ENCODE assay signal across 6 cellular contexts in genomic region chr4:67412153-67412712, GRCh38.
DNase-seq lines count a peak whose midpoint lies in the region; ATAC-seq, FAIRE-seq and TF ChIP-seq lines count a peak whose summit lies in the region.
"Not testable (repeated sequence)": the region's sequence is repeated elsewhere in the genome, so short reads cannot be mapped to it uniquely, and the experiment has no call there.

No MANE protein-coding gene starts in this region.

- H3K36me3 ChIP-seq in K562 (ENCODE audit: control insufficient read depth, insufficient read depth, low read length); hepatocyte (replicated peaks; ENCODE audit: insufficient read depth, low read depth); HepG2 (replicated peaks in 1 of 2; ENCODE audit: control insufficient read depth in 1 of 2, insufficient read depth in 2 of 2, low read length in 2 of 2); transverse colon: not testable (repeated sequence)

- not testable (repeated sequence) for H3K27me3 ChIP-seq in K562 (ENCODE audit: control insufficient read depth in 2 of 2, insufficient read depth in 2 of 2, low read length in 2 of 2); hepatocyte; HepG2 (ENCODE audit: control insufficient read depth in 1 of 2, insufficient read depth in 2 of 2, low read length in 2 of 2); transverse colon

- CTCF ChIA-PET in K562 (lab: Yijun Ruan, JAX; ENCODE audit: low intra/inter-chr PET ratio); HepG2 (lab: Yijun Ruan, JAX; ENCODE audit: low intra/inter-chr PET ratio, low total read pairs): not testable (repeated sequence)

- not testable (repeated sequence) for TF ChIP-seq POLR2A in K562 (conservative IDR thresholded peaks at IDR 0.05); HepG2 (IDR thresholded peaks at IDR 0.05; ENCODE audit: insufficient read depth in 1 of 2, low read depth in 2 of 2, low read length in 2 of 2); transverse colon (IDR thresholded peaks at IDR 0.05)

- TF ChIP-seq CTCF in K562 (IDR thresholded peaks at IDR 0.05 in 2 of 3, conservative IDR thresholded peaks at IDR 0.05 in 1 of 3; ENCODE audit: insufficient read depth in 2 of 3, low read depth in 1 of 3, low read length in 3 of 3); hepatocyte (IDR thresholded peaks at IDR 0.05; ENCODE audit: poor library complexity); HepG2 (CRISPR knock-in tag; IDR thresholded peaks at IDR 0.05); transverse colon (IDR thresholded peaks at IDR 0.05): not testable (repeated sequence)

- H3K4me2 ChIP-seq in K562 (ENCODE audit: insufficient read depth, low read length); hepatocyte: not testable (repeated sequence)
- H3K4me2 ChIP-seq in HepG2 (ENCODE audit: low read depth, low read length), result peak overlapping the region; percentile 50

- not testable (repeated sequence) for TF ChIP-seq EP300 in K562 (IDR thresholded peaks at IDR 0.05; ENCODE audit: low read length); HepG2 (IDR thresholded peaks at IDR 0.05; ENCODE audit: low read depth in 2 of 2, low read length in 2 of 2); HepG2 (CRISPR knock-in tag; IDR thresholded peaks at IDR 0.05; ENCODE audit: borderline replicate concordance); transverse colon (IDR thresholded peaks at IDR 0.05; ENCODE audit: low read depth)

- not testable (repeated sequence) for TF ChIP-seq RAD21 in K562 (CRISPR knock-in tag; conservative IDR thresholded peaks at IDR 0.05 in 1 of 2, IDR thresholded peaks at IDR 0.05 in 1 of 2); HepG2 (CRISPR knock-in tag; IDR thresholded peaks at IDR 0.05)

- POLR2A ChIA-PET in K562 (lab: Yijun Ruan, JAX), result interaction anchor here (0.7 kb wide), 1 partner anchor 8 kb away, joined by 4 read pairs; no protein-coding TSS in a partner anchor
- POLR2A ChIA-PET in HepG2 (lab: Yijun Ruan, JAX), result not testable (repeated sequence)

- H3K9me2 ChIP-seq in hepatocyte (replicated peaks; ENCODE audit: insufficient read depth), result not testable (repeated sequence)

- H2AFZ ChIP-seq in K562 (ENCODE audit: low read depth, low read length) (peak overlapping the region; percentile 40; the same call in 1 of the 2 replicates), hepatocyte (peak overlapping the region; percentile 28)
- not testable (repeated sequence) for H2AFZ ChIP-seq in HepG2 (ENCODE audit: low read length)

- in situ Hi-C loops in K562 (cut with MboI); HepG2 (cut with HindIII; ENCODE audit: extremely low pct_ligation_motif_present, low pct_unique_long_range_greater_than_20kb); transverse colon (cut with MboI; ENCODE audit: low pct_ligation_motif_present in 1 of 4, low pct_unique_long_range_greater_than_20kb in 1 of 4, low sequenced_read_pairs in 3 of 4): not testable (repeated sequence)

- not testable (repeated sequence) for H3K4me1 ChIP-seq in K562 (replicated peaks in 1 of 2; ENCODE audit: control insufficient read depth in 2 of 2, insufficient read depth in 2 of 2, low read length in 2 of 2); hepatocyte (ENCODE audit: insufficient read depth); transverse colon
- H3K4me1 ChIP-seq in HepG2 (ENCODE audit: insufficient read depth, low read length), result peaks cover 14% of the 10 kb centered on the region

- not testable (repeated sequence) for H3K79me2 ChIP-seq in K562 (ENCODE audit: control insufficient read depth, insufficient read depth, low read length); hepatocyte; HepG2 (ENCODE audit: insufficient read depth, low read length)

- DNase-seq in HT-29 (ENCODE audit: low spot score) (peak; percentile 54), hepatocyte (ENCODE audit: low spot score) (peak; percentile 21), HepG2 (ENCODE audit: low spot score) (peak; percentile 24), mucosa of gallbladder (ENCODE audit: low spot score) (peak; percentile 23), transverse colon (peak; percentile 48)
- DNase-seq in K562 (ENCODE audit: extremely low read depth in 1 of 4, low spot score in 3 of 4), result not testable (repeated sequence)

- not testable (repeated sequence) for BruUV-seq in K562 (replicated peaks; lab: Mats Ljungman, UMichigan); HepG2 (replicated peaks; lab: Mats Ljungman, UMichigan)

- H3K9ac ChIP-seq in K562 (ENCODE audit: insufficient read depth in 1 of 2, low read depth in 2 of 2, low read length in 2 of 2); HepG2 (ENCODE audit: insufficient read depth, low read depth, low read length): not testable (repeated sequence)

- WGBS in K562 (ENCODE audit: insufficient coverage, low coverage, missing lambda C conversion rate), result 16% methylated on average over 12 of the region's 15 CpGs
- 77% methylated on average over 15 of the region's 15 CpGs for WGBS in hepatocyte (ENCODE audit: low lambda C conversion rate, missing lambda C conversion rate)
- 11% methylated on average over 5 of the region's 15 CpGs for WGBS in HepG2 (ENCODE audit: low lambda C conversion rate)
- 71% methylated on average over 15 of the region's 15 CpGs; no CpG with 5 or more reads in 1 of the 2 donors for WGBS in transverse colon (ENCODE audit: low coverage in 1 of 2), 2 donors

- not testable (repeated sequence) for FAIRE-seq in K562 (lab: Jason Lieb, UNC); HepG2 (lab: Jason Lieb, UNC)

- ATAC-seq in K562, result not testable (repeated sequence)
- peak; percentile 93 for ATAC-seq in HepG2

- intact Hi-C loops in K562 (cut with micrococcal nuclease); HepG2 (cut with micrococcal nuclease; ENCODE audit: unreplicated experiment); transverse colon (cut with DNase I; ENCODE audit: low total_unique reads): not testable (repeated sequence)

- not testable (repeated sequence) for H3K9me1 ChIP-seq in K562 (ENCODE audit: control insufficient read depth, insufficient read depth, low read length)

- not testable (repeated sequence) for H3K27ac ChIP-seq in K562 (ENCODE audit: extremely low read depth, low read depth, low read length); HepG2 (ENCODE audit: extremely low read length, insufficient read depth, low read length); transverse colon
- peak overlapping the region; percentile 55 for H3K27ac ChIP-seq in hepatocyte

- not testable (repeated sequence) for H4K20me1 ChIP-seq in K562 (replicated peaks; ENCODE audit: control insufficient read depth, insufficient read depth, low read length); hepatocyte (ENCODE audit: insufficient read depth, poor library complexity, severe bottlenecking); HepG2 (ENCODE audit: insufficient read depth, low read length)

- not testable (repeated sequence) for H3K9me3 ChIP-seq in K562 (replicated peaks; ENCODE audit: control insufficient read depth, insufficient read depth, low read depth, low read length); hepatocyte (ENCODE audit: low read depth); HepG2 (ENCODE audit: low read length); transverse colon

- not testable (repeated sequence) for H3K4me3 ChIP-seq in K562, hepatocyte, transverse colon
- H3K4me3 ChIP-seq in HepG2 (replicated peaks in 1 of 3; ENCODE audit: insufficient read depth in 1 of 3, low read depth in 2 of 3, low read length in 3 of 3), result peak overlapping the region in 2 of 3 experiments; percentile 29 to 42; a peak in 4 of 6 replicates

TF ChIP-seq in HepG2, 621 proteins besides CTCF, POLR2A, EP300 and RAD21 (continues in another document):
- TF ChIP-seq, protein P1, sequence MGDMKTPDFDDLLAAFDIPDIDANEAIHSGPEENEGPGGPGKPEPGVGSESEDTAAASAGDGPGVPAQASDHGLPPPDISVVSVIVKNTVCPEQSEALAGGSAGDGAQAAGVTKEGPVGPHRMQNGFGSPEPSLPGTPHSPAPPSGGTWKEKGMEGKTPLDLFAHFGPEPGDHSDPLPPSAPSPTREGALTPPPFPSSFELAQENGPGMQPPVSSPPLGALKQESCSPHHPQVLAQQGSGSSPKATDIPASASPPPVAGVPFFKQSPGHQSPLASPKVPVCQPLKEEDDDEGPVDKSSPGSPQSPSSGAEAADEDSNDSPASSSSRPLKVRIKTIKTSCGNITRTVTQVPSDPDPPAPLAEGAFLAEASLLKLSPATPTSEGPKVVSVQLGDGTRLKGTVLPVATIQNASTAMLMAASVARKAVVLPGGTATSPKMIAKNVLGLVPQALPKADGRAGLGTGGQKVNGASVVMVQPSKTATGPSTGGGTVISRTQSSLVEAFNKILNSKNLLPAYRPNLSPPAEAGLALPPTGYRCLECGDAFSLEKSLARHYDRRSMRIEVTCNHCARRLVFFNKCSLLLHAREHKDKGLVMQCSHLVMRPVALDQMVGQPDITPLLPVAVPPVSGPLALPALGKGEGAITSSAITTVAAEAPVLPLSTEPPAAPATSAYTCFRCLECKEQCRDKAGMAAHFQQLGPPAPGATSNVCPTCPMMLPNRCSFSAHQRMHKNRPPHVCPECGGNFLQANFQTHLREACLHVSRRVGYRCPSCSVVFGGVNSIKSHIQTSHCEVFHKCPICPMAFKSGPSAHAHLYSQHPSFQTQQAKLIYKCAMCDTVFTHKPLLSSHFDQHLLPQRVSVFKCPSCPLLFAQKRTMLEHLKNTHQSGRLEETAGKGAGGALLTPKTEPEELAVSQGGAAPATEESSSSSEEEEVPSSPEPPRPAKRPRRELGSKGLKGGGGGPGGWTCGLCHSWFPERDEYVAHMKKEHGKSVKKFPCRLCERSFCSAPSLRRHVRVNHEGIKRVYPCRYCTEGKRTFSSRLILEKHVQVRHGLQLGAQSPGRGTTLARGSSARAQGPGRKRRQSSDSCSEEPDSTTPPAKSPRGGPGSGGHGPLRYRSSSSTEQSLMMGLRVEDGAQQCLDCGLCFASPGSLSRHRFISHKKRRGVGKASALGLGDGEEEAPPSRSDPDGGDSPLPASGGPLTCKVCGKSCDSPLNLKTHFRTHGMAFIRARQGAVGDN (CRISPR knock-in tag; IDR thresholded peaks at IDR 0.05), result peak; percentile 63
- TF ChIP-seq ZNF331 (CRISPR knock-in tag; IDR thresholded peaks at IDR 0.05), result 0 out of 2 replicates have a peak, but pooled peaks have one; percentile 32
- peak; percentile 58; the same call in 1 of the 2 replicates for TF ChIP-seq YEATS4 (CRISPR knock-in tag; IDR thresholded peaks at IDR 0.05; ENCODE audit: borderline replicate concordance)
